In genomic region chr10:70440296-70441160, GRCh38 we compare ENCODE assay signal across 12 cellular contexts. TPM values are rescaled to one million over a fixed set of nuclear protein-coding genes. Genes with fewer than 3 reads are reported as not detected.
DNase-seq lines count a peak whose midpoint lies in the region; ATAC-seq and TF ChIP-seq lines count a peak whose summit lies in the region.
"Had no signal": no experiment of that assay in that cellular context is flagged by ENCODE, and none has a peak within 500 bp of the region (broad histone marks: within the 10 kb centered on the region; RNA-seq: fewer than 3 reads in every experiment).

No MANE protein-coding gene starts in this region.

- DNase-seq in Right ventricle myocardium superior (peak; percentile 40), right atrium auricular region (ENCODE audit: low spot score) (no peak), mesendoderm (peak; percentile 93), upper lobe of right lung (no peak), NCI-H510A (lab: John Stamatoyannopoulos, UW) (no peak), posterior cingulate gyrus (no peak), NCI-H1694 (lab: John Stamatoyannopoulos, UW) (no peak)
- DNase-seq: adrenal gland, RPMI8226 had no signal

- H3K4ac ChIP-seq in mesendoderm (ENCODE audit: low read depth, low read length): peak overlapping the region; percentile 75

- H3K79me2 ChIP-seq in mesendoderm (ENCODE audit: control insufficient read depth, insufficient read depth, low read length): peaks cover 53% of the 10 kb centered on the region

- no peak overlapping the region for H4K5ac ChIP-seq in mesendoderm (ENCODE audit: low read length)

- whole genome bisulfite sequencing in mesendoderm (ENCODE audit: extremely low coverage, insufficient coverage, low lambda C conversion rate): no CpG with 5 or more reads among the region's 69 CpGs

- H3K27me3 ChIP-seq in right atrium auricular region (peaks cover 0 to 6% of the 10 kb centered on the region in 2 donors), mesendoderm (ENCODE audit: insufficient read depth, low read length, poor library complexity) (no peaks in the 10 kb centered on the region), upper lobe of right lung (peaks cover 40% of the 10 kb centered on the region)

- peak overlapping the region; percentile 93 for H3K56ac ChIP-seq in mesendoderm (ENCODE audit: low read length)

- H3K4me1 ChIP-seq in right atrium auricular region (peaks cover 0 to 20% of the 10 kb centered on the region in 2 donors), mesendoderm (ENCODE audit: control insufficient read depth, low read depth, low read length) (peaks cover 8% of the 10 kb centered on the region), upper lobe of right lung (peaks cover 19% of the 10 kb centered on the region)

- H3K9me3 ChIP-seq in right atrium auricular region: no peaks in the 10 kb centered on the region
- no peaks in the 10 kb centered on the region for H3K9me3 ChIP-seq in upper lobe of right lung
- H3K9me3 ChIP-seq: adrenal gland had no signal

- no peaks in the 10 kb centered on the region for H3K36me3 ChIP-seq in right atrium auricular region
- H3K36me3 ChIP-seq in mesendoderm (ENCODE audit: control insufficient read depth, insufficient read depth, low read length): no peaks in the 10 kb centered on the region
- H3K36me3 ChIP-seq in upper lobe of right lung: no peaks in the 10 kb centered on the region
- H3K36me3 ChIP-seq: adrenal gland had no signal

- no peak overlapping the region for H2AK5ac ChIP-seq in mesendoderm (ENCODE audit: low read length)

- H3K27ac ChIP-seq in right atrium auricular region: no peak overlapping the region
- H3K27ac ChIP-seq in cingulate gyrus (ENCODE audit: low read depth, low read length): peak overlapping the region; percentile 10
- H3K27ac ChIP-seq in mesendoderm (ENCODE audit: low read depth, low read length): peak overlapping the region; percentile 93
- H3K27ac ChIP-seq in upper lobe of right lung: no peak overlapping the region
- H3K27ac ChIP-seq: adrenal gland had no signal

- H3K18ac ChIP-seq in mesendoderm (ENCODE audit: low read length): peak overlapping the region; percentile 75

- peaks cover 4% of the 10 kb centered on the region for H3K79me1 ChIP-seq in mesendoderm (ENCODE audit: low read length)

- H3K4me3 ChIP-seq in right atrium auricular region: peak overlapping the region in 1 of 2 donors; percentile 39
- peak overlapping the region; percentile 50 for H3K4me3 ChIP-seq in mesendoderm (ENCODE audit: low read length)
- H3K4me3 ChIP-seq in upper lobe of right lung: peak overlapping the region; percentile 23

- intact Hi-C loops in Right ventricle myocardium superior (cut with DNase I) (no loop called here), upper lobe of right lung (cut with DNase I) (no loop called here), posterior cingulate gyrus (cut with DNase I) (no loop called here)

- peak overlapping the region; percentile 97 for H2BK5ac ChIP-seq in mesendoderm (ENCODE audit: low read length)

- peak overlapping the region; percentile 81 for H3K9ac ChIP-seq in mesendoderm (ENCODE audit: low read length)

- peak overlapping the region; percentile 51 for H2BK120ac ChIP-seq in mesendoderm (ENCODE audit: low read depth, low read length)

- no peak overlapping the region for H2BK15ac ChIP-seq in mesendoderm (replicated peaks; ENCODE audit: low read depth)

- peak overlapping the region; percentile 92 for H3K4me2 ChIP-seq in mesendoderm (ENCODE audit: low read length)

- no peak overlapping the region for H4K8ac ChIP-seq in mesendoderm (ENCODE audit: low read depth, low read length)

- TF ChIP-seq CTCF in right atrium auricular region (IDR thresholded peaks at IDR 0.05) (no peak), upper lobe of right lung (IDR thresholded peaks at IDR 0.05) (no peak)

- ATAC-seq in Right ventricle myocardium superior (ENCODE audit: poor library complexity): peak; percentile 27
- ATAC-seq in upper lobe of right lung: peak; percentile 4
- ATAC-seq: HepG2 had no signal

- peak overlapping the region; percentile 48 for H3K23ac ChIP-seq in mesendoderm (ENCODE audit: low read length)

RNA-seq across cellular contexts. Expression of gene NODAL, which starts 1.0 kb away (rescaled TPM):
- total RNA-seq in Right ventricle myocardium superior (not detected), right atrium auricular region (not detected), upper lobe of right lung (not detected)
- 318 TPM for polyA plus RNA-seq in mesendoderm (2013, experiment 1 of 2)
- polyA plus RNA-seq in mesendoderm (2013, experiment 2 of 2): 312 TPM
- total RNA-seq: adrenal gland, HepG2, lung microvascular endothelial cell had no signal
- polyA plus RNA-seq: adrenal gland, HepG2 had no signal

RNA-seq across cellular contexts. Expression of gene EIF4EBP2, which starts 36.6 kb away (rescaled TPM):
- total RNA-seq in Right ventricle myocardium superior: 92.7 TPM
- total RNA-seq in right atrium auricular region: 100 to 1,000 TPM in 1 of 2 donors, 10 to 100 TPM in 1; 90.0 to 116 TPM
- polyA plus RNA-seq in mesendoderm (2013, experiment 1 of 2): 106 TPM
- 104 TPM for polyA plus RNA-seq in mesendoderm (2013, experiment 2 of 2)
- total RNA-seq in upper lobe of right lung: 79.3 TPM

RNA-seq across cellular contexts. Expression of gene PALD1, which starts 38.0 kb away (rescaled TPM):
- 4.6 TPM for total RNA-seq in Right ventricle myocardium superior
- 1 to 10 TPM; 4.9 to 8.5 TPM for total RNA-seq in right atrium auricular region
- polyA plus RNA-seq in mesendoderm (2013, experiment 1 of 2): 14.2 TPM
- polyA plus RNA-seq in mesendoderm (2013, experiment 2 of 2): 14.9 TPM
- total RNA-seq in upper lobe of right lung: 27.0 TPM

RNA-seq across cellular contexts. Expression of gene LRRC20, which starts 58.1 kb away (rescaled TPM):
- 59.9 TPM for total RNA-seq in Right ventricle myocardium superior
- 10 to 100 TPM; 18.9 to 65.0 TPM for total RNA-seq in right atrium auricular region
- polyA plus RNA-seq in mesendoderm (2013, experiment 1 of 2): 7.1 TPM
- 7.8 TPM for polyA plus RNA-seq in mesendoderm (2013, experiment 2 of 2)
- 10.9 TPM for total RNA-seq in upper lobe of right lung

Comparison
In these comparisons a context has a peak if more than half of its experiments do, and no peak if none do; other contexts are left out.
1. DNase-seq: peak in Right ventricle myocardium superior (single experiment) and mesendoderm (single experiment); none in right atrium auricular region (single experiment), upper lobe of right lung (single experiment), NCI-H510A (single experiment), posterior cingulate gyrus (0 of 10) and NCI-H1694 (single experiment).
2. H3K27ac ChIP-seq: peak in cingulate gyrus (single experiment) and mesendoderm (single experiment); none in right atrium auricular region (0 of 2) and upper lobe of right lung (single experiment).